In genomic region chr2:148531175-148532048, GRCh38 we compare ENCODE assay signal across 17 cellular contexts.
DNase-seq lines count a peak whose midpoint lies in the region; ATAC-seq and TF ChIP-seq lines count a peak whose summit lies in the region.
"Had no signal": no experiment of that assay in that cellular context is flagged by ENCODE, and none has a peak within 500 bp of the region (broad histone marks: within the 10 kb centered on the region; RNA-seq: fewer than 3 reads in every experiment).

No MANE protein-coding gene starts in this region.

- no peaks in the 10 kb centered on the region for H4K20me1 ChIP-seq in GM23338 (replicated peaks; ENCODE audit: insufficient read depth)
- H4K20me1 ChIP-seq: BLaER1 had no signal

- DNase-seq in GM23338 (ENCODE audit: low spot score) (peak; percentile 12), T-helper 17 cell (no peak), islet precursor cell (peak; percentile 32), testis (peak; percentile 5), KG1 (lab: John Stamatoyannopoulos, UW) (no peak)
- DNase-seq: CD8-positive, alpha-beta memory T cell; HCEC 1CT; NCI-H1417; NCI-H187; NCI-H2227 treated with DMSO at 0.1 percent for 48 hours; NCI-H510A treated with DMSO at 0.1 percent for 48 hours; NCI-H774; Right ventricle myocardium superior had no signal

- H3K27ac Mint-ChIP-seq in GM23338 = no peak overlapping the region
- H3K27ac Mint-ChIP-seq in T-helper 17 cell = peak overlapping the region; percentile 44

- H3K79me2 ChIP-seq in GM23338 (replicated peaks; ENCODE audit: insufficient read depth) = no peaks in the 10 kb centered on the region

- no peak overlapping the region for H3K4me3 ChIP-seq in GM23338
- no peak overlapping the region for H3K4me3 ChIP-seq in testis
- H3K4me3 ChIP-seq: BLaER1, K562 had no signal

- WGBS in testis, 2 donors = 80 to 81% methylated on average over 10 of the region's 10 CpGs

- H3K9me3 Mint-ChIP-seq in GM23338 = no peaks in the 10 kb centered on the region; the same call in 2 of the 3 replicates
- H3K9me3 Mint-ChIP-seq: CD8-positive, alpha-beta memory T cell had no signal

- H3K27me3 Mint-ChIP-seq in GM23338 (ENCODE audit: insufficient read depth, low read depth, poor library complexity) (peaks cover 3% of the 10 kb centered on the region), T-helper 17 cell (no peaks in the 10 kb centered on the region)

- H3K4me1 Mint-ChIP-seq in GM23338 (peaks cover 10% of the 10 kb centered on the region), T-helper 17 cell (peaks cover 76% of the 10 kb centered on the region)

- intact Hi-C loops in testis (cut with DNase I; ENCODE audit: low total_unique reads) = no loop called here

- H3F3A ChIP-seq in GM23338 (replicated peaks; ENCODE audit: low read depth) = no peaks in the 10 kb centered on the region

- no peak overlapping the region for H3K4me3 Mint-ChIP-seq in GM23338
- no peak overlapping the region for H3K4me3 Mint-ChIP-seq in T-helper 17 cell

- no peaks in the 10 kb centered on the region for H3K9me3 ChIP-seq in T-helper 17 cell (ENCODE audit: control insufficient read depth, low read length, poor library complexity, severe bottlenecking)
- H3K9me3 ChIP-seq in testis = no peaks in the 10 kb centered on the region
- H3K9me3 ChIP-seq: BLaER1 had no signal

- no peaks in the 10 kb centered on the region for H3K27me3 ChIP-seq in GM23338 (ENCODE audit: insufficient read depth)
- H3K27me3 ChIP-seq in testis = no peaks in the 10 kb centered on the region
- H3K27me3 ChIP-seq: BLaER1 had no signal

- no peaks in the 10 kb centered on the region for H3K4me1 ChIP-seq in GM23338 (ENCODE audit: insufficient read depth)
- H3K4me1 ChIP-seq in testis = no peaks in the 10 kb centered on the region

- TF ChIP-seq POLR2A in testis (IDR thresholded peaks at IDR 0.05) = no peak

- H2AFZ ChIP-seq in GM23338 = no peak overlapping the region

- H3K36me3 Mint-ChIP-seq in GM23338 (ENCODE audit: low read depth) (no peaks in the 10 kb centered on the region), T-helper 17 cell (ENCODE audit: low read depth) (peaks cover 3% of the 10 kb centered on the region)

- TF ChIP-seq CTCF in GM23338 (conservative IDR thresholded peaks at IDR 0.05; ENCODE audit: low read depth in 2 of 2) = peak in 1 of 2 experiments; percentile 47; a peak in 2 of 4 replicates
- TF ChIP-seq CTCF in testis (IDR thresholded peaks at IDR 0.05) = no peak

- ATAC-seq in GM23338 (peak; percentile 65), T-helper 17 cell (no peak), HG02798 (IDR thresholded peaks at IDR 0.05; ENCODE audit: poor library complexity, unreplicated experiment) (no peak), GM18868 (IDR thresholded peaks at IDR 0.05; ENCODE audit: unreplicated experiment) (no peak)
- ATAC-seq: K562 had no signal

- peaks cover 25% of the 10 kb centered on the region for H3K9me2 ChIP-seq in GM23338 (ENCODE audit: insufficient read depth)

- H3K4me2 ChIP-seq in GM23338 = no peak overlapping the region
- H3K4me2 ChIP-seq: BLaER1 had no signal

- H3K27ac ChIP-seq in GM23338 (ENCODE audit: low read depth) (no peak overlapping the region), testis (no peak overlapping the region)
- H3K27ac ChIP-seq: BLaER1 had no signal

- H3K36me3 ChIP-seq in GM23338 (ENCODE audit: insufficient read depth) = no peaks in the 10 kb centered on the region
- no peaks in the 10 kb centered on the region for H3K36me3 ChIP-seq in testis (ENCODE audit: low read depth, missing control alignments)
- H3K36me3 ChIP-seq: BLaER1 had no signal

TF ChIP-seq in GM23338, 12 proteins besides CTCF, POLR2A, EP300 and RAD21 (continues in another document):
- TF ChIP-seq ZNF114 (CRISPR knock-in tag; IDR thresholded peaks at IDR 0.05) (no peak), STAT1 (IDR thresholded peaks at IDR 0.05; ENCODE audit: unreplicated experiment) (no peak), EZH2phosphoT487 (IDR thresholded peaks at IDR 0.05; ENCODE audit: unreplicated experiment) (no peak), CREB1 (CRISPR knock-in tag; IDR thresholded peaks at IDR 0.05; ENCODE audit: low read depth) (no peak), POLR2AphosphoS5 (IDR thresholded peaks at IDR 0.05; ENCODE audit: low read depth) (no peak)
- TF ChIP-seq, protein P1, sequence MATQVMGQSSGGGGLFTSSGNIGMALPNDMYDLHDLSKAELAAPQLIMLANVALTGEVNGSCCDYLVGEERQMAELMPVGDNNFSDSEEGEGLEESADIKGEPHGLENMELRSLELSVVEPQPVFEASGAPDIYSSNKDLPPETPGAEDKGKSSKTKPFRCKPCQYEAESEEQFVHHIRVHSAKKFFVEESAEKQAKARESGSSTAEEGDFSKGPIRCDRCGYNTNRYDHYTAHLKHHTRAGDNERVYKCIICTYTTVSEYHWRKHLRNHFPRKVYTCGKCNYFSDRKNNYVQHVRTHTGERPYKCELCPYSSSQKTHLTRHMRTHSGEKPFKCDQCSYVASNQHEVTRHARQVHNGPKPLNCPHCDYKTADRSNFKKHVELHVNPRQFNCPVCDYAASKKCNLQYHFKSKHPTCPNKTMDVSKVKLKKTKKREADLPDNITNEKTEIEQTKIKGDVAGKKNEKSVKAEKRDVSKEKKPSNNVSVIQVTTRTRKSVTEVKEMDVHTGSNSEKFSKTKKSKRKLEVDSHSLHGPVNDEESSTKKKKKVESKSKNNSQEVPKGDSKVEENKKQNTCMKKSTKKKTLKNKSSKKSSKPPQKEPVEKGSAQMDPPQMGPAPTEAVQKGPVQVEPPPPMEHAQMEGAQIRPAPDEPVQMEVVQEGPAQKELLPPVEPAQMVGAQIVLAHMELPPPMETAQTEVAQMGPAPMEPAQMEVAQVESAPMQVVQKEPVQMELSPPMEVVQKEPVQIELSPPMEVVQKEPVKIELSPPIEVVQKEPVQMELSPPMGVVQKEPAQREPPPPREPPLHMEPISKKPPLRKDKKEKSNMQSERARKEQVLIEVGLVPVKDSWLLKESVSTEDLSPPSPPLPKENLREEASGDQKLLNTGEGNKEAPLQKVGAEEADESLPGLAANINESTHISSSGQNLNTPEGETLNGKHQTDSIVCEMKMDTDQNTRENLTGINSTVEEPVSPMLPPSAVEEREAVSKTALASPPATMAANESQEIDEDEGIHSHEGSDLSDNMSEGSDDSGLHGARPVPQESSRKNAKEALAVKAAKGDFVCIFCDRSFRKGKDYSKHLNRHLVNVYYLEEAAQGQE (IDR thresholded peaks at IDR 0.05; ENCODE audit: unreplicated experiment) = no peak
- TF ChIP-seq, protein P2, sequence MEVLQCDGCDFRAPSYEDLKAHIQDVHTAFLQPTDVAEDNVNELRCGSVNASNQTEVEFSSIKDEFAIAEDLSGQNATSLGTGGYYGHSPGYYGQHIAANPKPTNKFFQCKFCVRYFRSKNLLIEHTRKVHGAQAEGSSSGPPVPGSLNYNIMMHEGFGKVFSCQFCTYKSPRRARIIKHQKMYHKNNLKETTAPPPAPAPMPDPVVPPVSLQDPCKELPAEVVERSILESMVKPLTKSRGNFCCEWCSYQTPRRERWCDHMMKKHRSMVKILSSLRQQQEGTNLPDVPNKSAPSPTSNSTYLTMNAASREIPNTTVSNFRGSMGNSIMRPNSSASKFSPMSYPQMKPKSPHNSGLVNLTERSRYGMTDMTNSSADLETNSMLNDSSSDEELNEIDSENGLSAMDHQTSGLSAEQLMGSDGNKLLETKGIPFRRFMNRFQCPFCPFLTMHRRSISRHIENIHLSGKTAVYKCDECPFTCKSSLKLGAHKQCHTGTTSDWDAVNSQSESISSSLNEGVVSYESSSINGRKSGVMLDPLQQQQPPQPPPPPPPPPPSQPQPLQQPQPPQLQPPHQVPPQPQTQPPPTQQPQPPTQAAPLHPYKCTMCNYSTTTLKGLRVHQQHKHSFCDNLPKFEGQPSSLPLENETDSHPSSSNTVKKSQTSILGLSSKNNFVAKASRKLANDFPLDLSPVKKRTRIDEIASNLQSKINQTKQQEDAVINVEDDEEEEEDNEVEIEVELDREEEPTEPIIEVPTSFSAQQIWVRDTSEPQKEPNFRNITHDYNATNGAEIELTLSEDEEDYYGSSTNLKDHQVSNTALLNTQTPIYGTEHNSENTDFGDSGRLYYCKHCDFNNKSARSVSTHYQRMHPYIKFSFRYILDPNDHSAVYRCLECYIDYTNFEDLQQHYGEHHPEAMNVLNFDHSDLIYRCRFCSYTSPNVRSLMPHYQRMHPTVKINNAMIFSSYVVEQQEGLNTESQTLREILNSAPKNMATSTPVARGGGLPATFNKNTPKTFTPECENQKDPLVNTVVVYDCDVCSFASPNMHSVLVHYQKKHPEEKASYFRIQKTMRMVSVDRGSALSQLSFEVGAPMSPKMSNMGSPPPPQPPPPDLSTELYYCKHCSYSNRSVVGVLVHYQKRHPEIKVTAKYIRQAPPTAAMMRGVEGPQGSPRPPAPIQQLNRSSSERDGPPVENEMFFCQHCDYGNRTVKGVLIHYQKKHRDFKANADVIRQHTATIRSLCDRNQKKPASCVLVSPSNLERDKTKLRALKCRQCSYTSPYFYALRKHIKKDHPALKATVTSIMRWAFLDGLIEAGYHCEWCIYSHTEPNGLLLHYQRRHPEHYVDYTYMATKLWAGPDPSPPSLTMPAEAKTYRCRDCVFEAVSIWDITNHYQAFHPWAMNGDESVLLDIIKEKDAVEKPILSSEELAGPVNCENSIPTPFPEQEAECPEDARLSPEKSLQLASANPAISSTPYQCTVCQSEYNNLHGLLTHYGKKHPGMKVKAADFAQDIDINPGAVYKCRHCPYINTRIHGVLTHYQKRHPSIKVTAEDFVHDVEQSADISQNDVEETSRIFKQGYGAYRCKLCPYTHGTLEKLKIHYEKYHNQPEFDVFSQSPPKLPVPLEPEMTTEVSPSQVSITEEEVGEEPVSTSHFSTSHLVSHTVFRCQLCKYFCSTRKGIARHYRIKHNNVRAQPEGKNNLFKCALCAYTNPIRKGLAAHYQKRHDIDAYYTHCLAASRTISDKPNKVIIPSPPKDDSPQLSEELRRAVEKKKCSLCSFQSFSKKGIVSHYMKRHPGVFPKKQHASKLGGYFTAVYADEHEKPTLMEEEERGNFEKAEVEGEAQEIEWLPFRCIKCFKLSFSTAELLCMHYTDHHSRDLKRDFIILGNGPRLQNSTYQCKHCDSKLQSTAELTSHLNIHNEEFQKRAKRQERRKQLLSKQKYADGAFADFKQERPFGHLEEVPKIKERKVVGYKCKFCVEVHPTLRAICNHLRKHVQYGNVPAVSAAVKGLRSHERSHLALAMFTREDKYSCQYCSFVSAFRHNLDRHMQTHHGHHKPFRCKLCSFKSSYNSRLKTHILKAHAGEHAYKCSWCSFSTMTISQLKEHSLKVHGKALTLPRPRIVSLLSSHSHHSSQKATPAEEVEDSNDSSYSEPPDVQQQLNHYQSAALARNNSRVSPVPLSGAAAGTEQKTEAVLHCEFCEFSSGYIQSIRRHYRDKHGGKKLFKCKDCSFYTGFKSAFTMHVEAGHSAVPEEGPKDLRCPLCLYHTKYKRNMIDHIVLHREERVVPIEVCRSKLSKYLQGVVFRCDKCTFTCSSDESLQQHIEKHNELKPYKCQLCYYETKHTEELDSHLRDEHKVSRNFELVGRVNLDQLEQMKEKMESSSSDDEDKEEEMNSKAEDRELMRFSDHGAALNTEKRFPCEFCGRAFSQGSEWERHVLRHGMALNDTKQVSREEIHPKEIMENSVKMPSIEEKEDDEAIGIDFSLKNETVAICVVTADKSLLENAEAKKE (CRISPR knock-in tag; IDR thresholded peaks at IDR 0.05) = no peak

Comparison
In these comparisons a context has a peak if more than half of its experiments do, and no peak if none do; other contexts are left out.
1. DNase-seq: peak in GM23338 (single experiment), islet precursor cell (single experiment) and testis (single experiment); none in T-helper 17 cell (0 of 3) and KG1 (single experiment).